Comparison of ENCODE assay signal across 8 cellular contexts in genomic region chr19:45405435-45406164, GRCh38. TPM values are rescaled to one million over a fixed set of nuclear protein-coding genes. Genes with fewer than 3 reads are reported as not detected.
DNase-seq lines count a peak whose midpoint lies in the region; FAIRE-seq and TF ChIP-seq lines count a peak whose summit lies in the region.

No MANE protein-coding gene starts in this region.

- H3K4me3 Mint-ChIP-seq in activated naive CD4-positive, alpha-beta T cell treated with anti-CD3 and anti-CD28 coated beads for 36 hours = peak overlapping the region; percentile 93

- H3K27me3 ChIP-seq in H7 (ENCODE audit: control insufficient read depth, insufficient read depth, low read length) = no peaks in the 10 kb centered on the region
- no peaks in the 10 kb centered on the region for H3K27me3 ChIP-seq in MG63
- no peaks in the 10 kb centered on the region for H3K27me3 ChIP-seq in SJSA1 (replicated peaks)
- no peaks in the 10 kb centered on the region for H3K27me3 ChIP-seq in suprapubic skin

- peak overlapping the region; percentile 93 for H3K27ac Mint-ChIP-seq in activated naive CD4-positive, alpha-beta T cell treated with anti-CD3 and anti-CD28 coated beads for 36 hours

- peaks cover 44% of the 10 kb centered on the region for H3K4me1 Mint-ChIP-seq in activated naive CD4-positive, alpha-beta T cell treated with anti-CD3 and anti-CD28 coated beads for 36 hours (ENCODE audit: low read depth)

- H3K27ac ChIP-seq in SJSA1 (peak overlapping the region; percentile 99), suprapubic skin (peak overlapping the region; percentile 96)

- peaks cover 30% of the 10 kb centered on the region for H3K27me3 Mint-ChIP-seq in activated naive CD4-positive, alpha-beta T cell treated with anti-CD3 and anti-CD28 coated beads for 36 hours (ENCODE audit: low read depth)

- intact Hi-C loops in activated naive CD4-positive, alpha-beta T cell treated with anti-CD3 and anti-CD28 coated beads for 36 hours (cut with micrococcal nuclease) = loop anchor here (1.0 kb wide), 8 partner anchors 19 to 312 kb away; partner anchors contain the start of genes ERCC2, OPA3 and VASP

- no peak for TF ChIP-seq CTCF in suprapubic skin (IDR thresholded peaks at IDR 0.05)

- H3K4me3 ChIP-seq in H7 (ENCODE audit: insufficient read depth, low read depth, low read length) (peak overlapping the region; percentile 76), MG63 (peak overlapping the region; percentile 91), SJSA1 (peak overlapping the region; percentile 63), suprapubic skin (peak overlapping the region; percentile 68)

- FAIRE-seq in G401.6 (lab: Jason Lieb, UNC) = peak; percentile 6

- TF ChIP-seq EP300 in suprapubic skin (IDR thresholded peaks at IDR 0.05) = no peak

- TF ChIP-seq POLR2A in suprapubic skin (IDR thresholded peaks at IDR 0.05) = no peak

- H3K4me1 ChIP-seq in SJSA1 (replicated peaks) (peaks cover 20% of the 10 kb centered on the region), suprapubic skin (peaks cover 63% of the 10 kb centered on the region)

- H3K9me3 ChIP-seq in MG63 (no peaks in the 10 kb centered on the region), SJSA1 (replicated peaks) (no peaks in the 10 kb centered on the region), suprapubic skin (no peaks in the 10 kb centered on the region)

- peaks cover 1% of the 10 kb centered on the region for H3K36me3 ChIP-seq in H7 (replicated peaks; ENCODE audit: control insufficient read depth, insufficient read depth, low read length)
- H3K36me3 ChIP-seq in MG63 = peaks cover 28% of the 10 kb centered on the region
- H3K36me3 ChIP-seq in SJSA1 = peaks cover 22% of the 10 kb centered on the region
- H3K36me3 ChIP-seq in suprapubic skin = peaks cover 9% of the 10 kb centered on the region

- H3K9me3 Mint-ChIP-seq in activated naive CD4-positive, alpha-beta T cell treated with anti-CD3 and anti-CD28 coated beads for 36 hours = no peaks in the 10 kb centered on the region

- DNase-seq in H7 = peak; percentile 94
- DNase-seq in MG63 = peak; percentile 96
- peak; percentile 94 to 99 for DNase-seq in SJSA1 (ENCODE audit: low read depth in 1 of 2, low spot score in 2 of 2)
- DNase-seq in activated naive CD4-positive, alpha-beta T cell treated with anti-CD3 and anti-CD28 coated beads for 36 hours = peak; percentile 90
- DNase-seq in germinal center (ENCODE audit: low spot score) = peak; percentile 90
- DNase-seq in occipital lobe (lab: John Stamatoyannopoulos, UW) = peak; percentile 85
- peak; percentile 95 to 96 for DNase-seq in suprapubic skin (ENCODE audit: low spot score in 2 of 2)

- WGBS in suprapubic skin = 0% methylated on average over 30 of the region's 45 CpGs

- CTCF ChIA-PET in activated naive CD4-positive, alpha-beta T cell treated with anti-CD3 and anti-CD28 coated beads for 36 hours (lab: Charles Lee) = interaction anchor here (0.9 to 1.8 kb wide), 2 partner anchors 18 to 73 kb away, joined by 4 to 6 read pairs; partner anchors contain the start of gene ERCC1

- peaks cover 17% of the 10 kb centered on the region for H3K36me3 Mint-ChIP-seq in activated naive CD4-positive, alpha-beta T cell treated with anti-CD3 and anti-CD28 coated beads for 36 hours (ENCODE audit: low read depth)

RNA-seq across cellular contexts. Expression of gene PPP1R13L, which starts 0.7 kb away (rescaled TPM):
- 12.8 and 18.9 TPM in 2 replicates for total RNA-seq in H7 (2014; rRNA removed; shearing (Covaris generic))
- total RNA-seq in MG63 (2014; rRNA removed; shearing (Covaris generic); ENCODE audit: low replicate concordance) = 5.5 and 7.3 TPM in 2 replicates
- 5.1 and 5.6 TPM in 2 replicates for total RNA-seq in SJSA1 (2014; rRNA removed; shearing (Covaris generic))
- 1 to 10 TPM; 4.0 to 4.8 TPM for total RNA-seq in activated naive CD4-positive, alpha-beta T cell treated with anti-CD3 and anti-CD28 coated beads for 36 hours
- not detected for total RNA-seq in occipital lobe
- 100 to 1,000 TPM; 195 to 597 (median 280) TPM for total RNA-seq in suprapubic skin

RNA-seq across cellular contexts. Expression of gene POLR1G, which starts 0.8 kb away (rescaled TPM):
- total RNA-seq in H7 (2014; rRNA removed; shearing (Covaris generic)) = 35.8 and 39.6 TPM in 2 replicates
- 27.1 and 44.0 TPM in 2 replicates for total RNA-seq in MG63 (2014; rRNA removed; shearing (Covaris generic); ENCODE audit: low replicate concordance)
- total RNA-seq in SJSA1 (2014; rRNA removed; shearing (Covaris generic)) = 10.5 and 25.5 TPM in 2 replicates
- 1 to 10 TPM; 7.4 to 7.6 TPM for total RNA-seq in activated naive CD4-positive, alpha-beta T cell treated with anti-CD3 and anti-CD28 coated beads for 36 hours
- total RNA-seq in occipital lobe = 5.3 TPM
- total RNA-seq in suprapubic skin = 10 to 100 TPM in 2 of 4 donors, 1 to 10 TPM in 2; 4.7 to 12.2 (median 8.0) TPM

RNA-seq across cellular contexts. Expression of gene ERCC1, which starts 18.1 kb away (rescaled TPM):
- 68.5 and 76.6 TPM in 2 replicates for total RNA-seq in H7 (2014; rRNA removed; shearing (Covaris generic))
- total RNA-seq in MG63 (2014; rRNA removed; shearing (Covaris generic); ENCODE audit: low replicate concordance) = 118 and 167 TPM in 2 replicates
- 102 and 247 TPM in 2 replicates for total RNA-seq in SJSA1 (2014; rRNA removed; shearing (Covaris generic))
- total RNA-seq in activated naive CD4-positive, alpha-beta T cell treated with anti-CD3 and anti-CD28 coated beads for 36 hours = 10 to 100 TPM; 28.9 to 30.7 TPM
- 51.2 TPM for total RNA-seq in occipital lobe
- total RNA-seq in suprapubic skin = 100 to 1,000 TPM; 102 to 120 (median 106) TPM

RNA-seq across cellular contexts. Expression of gene ERCC2, which starts 35.2 kb away (rescaled TPM):
- 48.7 and 54.2 TPM in 2 replicates for total RNA-seq in H7 (2014; rRNA removed; shearing (Covaris generic))
- 53.5 and 71.9 TPM in 2 replicates for total RNA-seq in MG63 (2014; rRNA removed; shearing (Covaris generic); ENCODE audit: low replicate concordance)
- 45.8 and 63.4 TPM in 2 replicates for total RNA-seq in SJSA1 (2014; rRNA removed; shearing (Covaris generic))
- total RNA-seq in activated naive CD4-positive, alpha-beta T cell treated with anti-CD3 and anti-CD28 coated beads for 36 hours = 10 to 100 TPM; 20.6 to 22.9 TPM
- total RNA-seq in occipital lobe = 10.9 TPM
- 10 to 100 TPM; 10.2 to 22.3 (median 14.1) TPM for total RNA-seq in suprapubic skin

Comparison
In these comparisons a context has a peak if more than half of its experiments do, and no peak if none do; other contexts are left out.
1. Peak in every context shown above with its lines: DNase-seq, H3K4me3 ChIP-seq and H3K27ac ChIP-seq.